ENCODE assay signal across 22 cellular contexts in the genomic region with DNA sequence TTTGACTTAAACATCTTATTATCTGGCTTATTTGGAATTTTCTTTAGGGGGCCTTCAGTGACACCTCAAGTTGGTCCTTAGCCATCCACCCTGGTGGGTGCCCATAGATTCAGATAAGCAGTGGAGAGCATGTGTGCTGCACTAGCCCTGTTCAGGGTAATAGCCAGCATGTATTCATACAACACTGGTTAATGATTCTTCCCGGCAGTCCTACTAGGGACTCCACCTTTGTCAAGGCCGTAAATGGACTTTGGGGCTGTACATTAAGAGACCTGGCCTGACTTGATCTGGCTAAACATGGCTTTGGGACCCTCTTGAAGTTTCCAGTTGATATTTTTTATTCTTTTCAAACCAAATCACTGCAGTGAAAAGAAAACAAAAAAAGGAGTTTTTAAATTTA.
"Had no signal": no experiment of that assay in that cellular context is flagged by ENCODE, and none has a peak within 500 bp of the region (broad histone marks: within the 10 kb centered on the region; RNA-seq: fewer than 3 reads in every experiment).

No MANE protein-coding gene starts in this region.

- H3K9me3 ChIP-seq: right lobe of liver, stomach had no signal

- ATAC-seq: activated CD4-positive, CD25-positive, alpha-beta regulatory T cell treated with anti-CD3 and anti-CD28 coated beads, Interleukin-2, amount 50 U/mL, for 24 hours; activated CD8-positive, alpha-beta T cell treated with anti-CD3 and anti-CD28 coated beads, Interleukin-2, amount 10 ng/mL, durations not matched to agents 7 days and 5 days; activated naive CD8-positive, alpha-beta T cell treated with anti-CD3 and anti-CD28 coated beads, Interleukin-2, amount 50 U/mL, for 24 hours; activated T-cell treated with anti-CD3 and anti-CD28 coated beads, Interleukin-2, amount 50 U/mL, for 4 hours; stimulated activated effector memory CD8-positive, alpha-beta T cell treated with anti-CD3 and anti-CD28 coated beads, Interleukin-12 subunit alpha, Interleukin-12 subunit beta, amount 100 ng/mL, for 72 hours had no signal

- H3K27me3 ChIP-seq: right lobe of liver, stomach had no signal

- H3K27ac ChIP-seq: right lobe of liver had no signal

- H3K4me3 ChIP-seq: right lobe of liver, smooth muscle cell, stomach had no signal

- H3K27ac Mint-ChIP-seq: activated CD4-positive, alpha-beta T cell treated with anti-CD3 and anti-CD28 coated beads, Interleukin-2, amount 10 ng/mL, durations not matched to agents 7 days and 5 days; activated CD8-positive, alpha-beta T cell treated with anti-CD3 and anti-CD28 coated beads, Interleukin-2, amount 10 ng/mL, durations not matched to agents 7 days and 5 days; activated naive CD4-positive, alpha-beta T cell treated with anti-CD3 and anti-CD28 coated beads, Interleukin-2, amount 10 ng/mL, durations not matched to agents 7 days and 5 days; activated naive CD8-positive, alpha-beta T cell treated with anti-CD3 and anti-CD28 coated beads, Interleukin-2, amount 50 U/mL, for 24 hours; naive B cell; stimulated activated effector memory CD8-positive, alpha-beta T cell treated with anti-CD3 and anti-CD28 coated beads, Interleukin-12 subunit alpha, Interleukin-12 subunit beta, amount 100 ng/mL, for 72 hours; type B pancreatic cell had no signal

- DNase-seq: activated CD4-positive, alpha-beta T cell treated with anti-CD3 and anti-CD28 coated beads, Interleukin-2, amount 10 ng/mL, durations not matched to agents 7 days and 5 days; activated CD8-positive, alpha-beta T cell treated with anti-CD3 and anti-CD28 coated beads, Interleukin-2, amount 10 ng/mL, durations not matched to agents 7 days and 5 days; activated effector memory CD4-positive, alpha-beta T cell treated with Interleukin-2 at 50 U/mL for 16 hours; activated naive CD4-positive, alpha-beta T cell treated with anti-CD3 and anti-CD28 coated beads, Interleukin-2, amount 10 ng/mL, durations not matched to agents 7 days and 5 days; activated naive CD8-positive, alpha-beta T cell treated with anti-CD3 and anti-CD28 coated beads, Interleukin-2, amount 50 U/mL, for 24 hours; activated T-cell treated with anti-CD3 and anti-CD28 coated beads, Interleukin-2, amount 50 U/mL, for 4 hours; aorta; dermis blood vessel endothelial cell; effector memory CD4-positive, alpha-beta T cell; hypothalamus; kidney; left ventricle myocardium superior; naive B cell; right lobe of liver; stimulated activated CD4-positive, alpha-beta T cell treated with anti-CD3 and anti-CD28 coated beads, Interleukin-4, amount 100 ng/mL, for 24 hours; stomach; T-helper 1 cell; T1000 had no signal

- H3K36me3 Mint-ChIP-seq: activated naive CD4-positive, alpha-beta T cell treated with anti-CD3 and anti-CD28 coated beads, Interleukin-2, amount 10 ng/mL, durations not matched to agents 7 days and 5 days; naive B cell; stimulated activated effector memory CD8-positive, alpha-beta T cell treated with anti-CD3 and anti-CD28 coated beads, Interleukin-12 subunit alpha, Interleukin-12 subunit beta, amount 100 ng/mL, for 72 hours had no signal

- H3K27me3 Mint-ChIP-seq: activated CD4-positive, alpha-beta T cell treated with anti-CD3 and anti-CD28 coated beads, Interleukin-2, amount 10 ng/mL, durations not matched to agents 7 days and 5 days; activated naive CD4-positive, alpha-beta T cell treated with anti-CD3 and anti-CD28 coated beads, Interleukin-2, amount 10 ng/mL, durations not matched to agents 7 days and 5 days; activated naive CD8-positive, alpha-beta T cell treated with anti-CD3 and anti-CD28 coated beads, Interleukin-2, amount 50 U/mL, for 24 hours; naive B cell; type B pancreatic cell had no signal

- H3K9me3 Mint-ChIP-seq: activated naive CD4-positive, alpha-beta T cell treated with anti-CD3 and anti-CD28 coated beads, Interleukin-2, amount 10 ng/mL, durations not matched to agents 7 days and 5 days; activated naive CD8-positive, alpha-beta T cell treated with anti-CD3 and anti-CD28 coated beads, Interleukin-2, amount 50 U/mL, for 24 hours; activated T-cell treated with anti-CD3 and anti-CD28 coated beads, Interleukin-2, amount 50 U/mL, for 4 hours; stimulated activated effector memory CD8-positive, alpha-beta T cell treated with anti-CD3 and anti-CD28 coated beads, Interleukin-12 subunit alpha, Interleukin-12 subunit beta, amount 100 ng/mL, for 72 hours; type B pancreatic cell had no signal

- H3K4me3 Mint-ChIP-seq: activated CD4-positive, alpha-beta T cell treated with anti-CD3 and anti-CD28 coated beads, Interleukin-2, amount 10 ng/mL, durations not matched to agents 7 days and 5 days; activated CD8-positive, alpha-beta T cell treated with anti-CD3 and anti-CD28 coated beads, Interleukin-2, amount 10 ng/mL, durations not matched to agents 7 days and 5 days; activated naive CD4-positive, alpha-beta T cell treated with anti-CD3 and anti-CD28 coated beads, Interleukin-2, amount 10 ng/mL, durations not matched to agents 7 days and 5 days; activated naive CD8-positive, alpha-beta T cell treated with anti-CD3 and anti-CD28 coated beads, Interleukin-2, amount 50 U/mL, for 24 hours; activated T-cell treated with anti-CD3 and anti-CD28 coated beads, Interleukin-2, amount 50 U/mL, for 4 hours; naive B cell; stimulated activated effector memory CD8-positive, alpha-beta T cell treated with anti-CD3 and anti-CD28 coated beads, Interleukin-12 subunit alpha, Interleukin-12 subunit beta, amount 100 ng/mL, for 72 hours had no signal

- H3K4me1 Mint-ChIP-seq: activated CD4-positive, alpha-beta T cell treated with anti-CD3 and anti-CD28 coated beads, Interleukin-2, amount 10 ng/mL, durations not matched to agents 7 days and 5 days; activated naive CD4-positive, alpha-beta T cell treated with anti-CD3 and anti-CD28 coated beads, Interleukin-2, amount 10 ng/mL, durations not matched to agents 7 days and 5 days; activated naive CD8-positive, alpha-beta T cell treated with anti-CD3 and anti-CD28 coated beads, Interleukin-2, amount 50 U/mL, for 24 hours; naive B cell; stimulated activated effector memory CD8-positive, alpha-beta T cell treated with anti-CD3 and anti-CD28 coated beads, Interleukin-12 subunit alpha, Interleukin-12 subunit beta, amount 100 ng/mL, for 72 hours had no signal

- H3K4me2 ChIP-seq: smooth muscle cell had no signal

- H3K36me3 ChIP-seq: right lobe of liver, stomach had no signal
